ENCODE assay signal across 23 cellular contexts in genomic region chr15:72047020-72047419, GRCh38.
DNase-seq lines count a peak whose midpoint lies in the region; ATAC-seq and TF ChIP-seq lines count a peak whose summit lies in the region.
"Had no signal": no experiment of that assay in that cellular context is flagged by ENCODE, and none has a peak within 500 bp of the region (broad histone marks: within the 10 kb centered on the region; RNA-seq: fewer than 3 reads in every experiment).

No MANE protein-coding gene starts in this region.

- H4K20me1 ChIP-seq in Karpas-422 (ENCODE audit: insufficient read depth, low read depth, low read length) = no peaks in the 10 kb centered on the region; the same call in 1 of the 2 replicates

- no peak for TF ChIP-seq CTCF in brain microvascular endothelial cell (IDR thresholded peaks at IDR 0.05; ENCODE audit: low read depth, low read length, missing control alignments)
- TF ChIP-seq CTCF in right atrium auricular region (IDR thresholded peaks at IDR 0.05) = no peak
- no peak for TF ChIP-seq CTCF in mucosa of descending colon (IDR thresholded peaks at IDR 0.05)

- H3K4me1 ChIP-seq in Karpas-422 (ENCODE audit: low read length) = peaks cover 50% of the 10 kb centered on the region
- H3K4me1 ChIP-seq in right atrium auricular region = peaks cover 0 to 11% of the 10 kb centered on the region in 2 donors
- no peaks in the 10 kb centered on the region for H3K4me1 ChIP-seq in mucosa of descending colon (ENCODE audit: low read depth)

- H3K4me3 ChIP-seq in Karpas-422 (ENCODE audit: low read length) (no peak overlapping the region), brain microvascular endothelial cell (ENCODE audit: low read depth, low read length) (no peak overlapping the region), right atrium auricular region (no peak overlapping the region), mucosa of descending colon (no peak overlapping the region)
- H3K4me3 ChIP-seq: esophagus muscularis mucosa, upper lobe of left lung had no signal

- H3K9me3 Mint-ChIP-seq in activated T-cell treated with anti-CD3 and anti-CD28 coated beads, Interleukin-2, amount 50 U/mL, for 4 hours = no peaks in the 10 kb centered on the region
- H3K9me3 Mint-ChIP-seq: effector memory CD8-positive, alpha-beta T cell; memory B cell; naive B cell had no signal

- H3K9me3 ChIP-seq in Karpas-422 (ENCODE audit: low read length) = no peaks in the 10 kb centered on the region
- no peaks in the 10 kb centered on the region for H3K9me3 ChIP-seq in right atrium auricular region
- H3K9me3 ChIP-seq in mucosa of descending colon = no peaks in the 10 kb centered on the region
- H3K9me3 ChIP-seq: esophagus muscularis mucosa, upper lobe of left lung had no signal

- DNase-seq in AG08395 (ENCODE audit: low spot score) (peak; percentile 34), Karpas-422 (no peak), brain microvascular endothelial cell (peak; percentile 10), iris pigment epithelial cell (ENCODE audit: low read depth) (peak; percentile 39), right atrium auricular region (ENCODE audit: low spot score) (no peak), OCI-M2 (lab: John Stamatoyannopoulos, UW; ENCODE audit: unreplicated experiment) (no peak), mucosa of descending colon (no peak)
- DNase-seq in activated T-cell treated with anti-CD3 and anti-CD28 coated beads, Interleukin-2, amount 50 U/mL, for 4 hours = no peak
- DNase-seq: activated CD4-positive, CD25-positive, alpha-beta regulatory T cell; activated CD8-positive, alpha-beta T cell treated with anti-CD3 and anti-CD28 coated beads, Interleukin-2, amount 10 ng/mL, durations not matched to agents 7 days and 5 days; C1 segment of cervical spinal cord; effector memory CD8-positive, alpha-beta T cell; MM.1S; naive B cell; NCI-H146; NCI-H526 treated with DMSO at 0.1 percent for 48 hours; stimulated activated CD8-positive, alpha-beta memory T cell treated with anti-CD3 and anti-CD28 coated beads, Interleukin-4, amount 100 ng/mL, for 48 hours; T-helper 9 cell; upper lobe of left lung had no signal

- no peaks in the 10 kb centered on the region for H3K27me3 Mint-ChIP-seq in activated T-cell treated with anti-CD3 and anti-CD28 coated beads, Interleukin-2, amount 50 U/mL, for 4 hours (ENCODE audit: low read depth)
- H3K27me3 Mint-ChIP-seq: effector memory CD8-positive, alpha-beta T cell; memory B cell; naive B cell had no signal

- no peak for ATAC-seq in mucosa of descending colon
- ATAC-seq in activated T-cell treated with anti-CD3 and anti-CD28 coated beads, Interleukin-2, amount 50 U/mL, for 4 hours = no peak
- ATAC-seq: activated CD8-positive, alpha-beta T cell treated with anti-CD3 and anti-CD28 coated beads, Interleukin-2, amount 10 ng/mL, durations not matched to agents 7 days and 5 days; effector memory CD8-positive, alpha-beta T cell; sciatic nerve had no signal

- in situ Hi-C loops in brain microvascular endothelial cell (cut with HindIII; ENCODE audit: low pct_ligation_motif_present, low sequenced_read_pairs) = no loop called here

- H3K27ac ChIP-seq in Karpas-422 (ENCODE audit: low read length) (peak overlapping the region; percentile 46), brain microvascular endothelial cell (no peak overlapping the region), right atrium auricular region (no peak overlapping the region)
- H3K27ac ChIP-seq: esophagus muscularis mucosa, RWPE1, upper lobe of left lung had no signal

- H3K9ac ChIP-seq in Karpas-422 (ENCODE audit: low read length) = no peak overlapping the region

- H3K9me2 ChIP-seq in Karpas-422 (replicated peaks; ENCODE audit: insufficient read depth, low read length) = no peaks in the 10 kb centered on the region

- H3K36me3 ChIP-seq in Karpas-422 (ENCODE audit: insufficient read depth, low read length) (peaks cover 31% of the 10 kb centered on the region), brain microvascular endothelial cell (replicated peaks) (no peaks in the 10 kb centered on the region), right atrium auricular region (peaks cover 9% of the 10 kb centered on the region), mucosa of descending colon (ENCODE audit: low read depth) (no peaks in the 10 kb centered on the region)

- H3K4me3 Mint-ChIP-seq in activated T-cell treated with anti-CD3 and anti-CD28 coated beads, Interleukin-2, amount 50 U/mL, for 4 hours = no peak overlapping the region
- H3K4me3 Mint-ChIP-seq: activated CD8-positive, alpha-beta T cell treated with anti-CD3 and anti-CD28 coated beads, Interleukin-2, amount 10 ng/mL, durations not matched to agents 7 days and 5 days; effector memory CD8-positive, alpha-beta T cell; memory B cell; naive B cell had no signal

- peaks cover 20% of the 10 kb centered on the region for H3K36me3 Mint-ChIP-seq in activated T-cell treated with anti-CD3 and anti-CD28 coated beads, Interleukin-2, amount 50 U/mL, for 4 hours (ENCODE audit: insufficient read depth)

- H3K4me1 Mint-ChIP-seq in activated T-cell treated with anti-CD3 and anti-CD28 coated beads, Interleukin-2, amount 50 U/mL, for 4 hours (ENCODE audit: low read depth) = peaks cover 3% of the 10 kb centered on the region

- H3K4me2 ChIP-seq in Karpas-422 (ENCODE audit: low read depth, low read length, poor library complexity, severe bottlenecking) = no peak overlapping the region

- H2AFZ ChIP-seq in Karpas-422 (ENCODE audit: low read length) = no peak overlapping the region

- intact Hi-C loops in mucosa of descending colon (cut with DNase I, micrococcal nuclease) = no loop called here

- H3K79me2 ChIP-seq in Karpas-422 (ENCODE audit: low read length) = peaks cover 95% of the 10 kb centered on the region

- no peaks in the 10 kb centered on the region for H3K27me3 ChIP-seq in Karpas-422 (ENCODE audit: low read length)
- no peaks in the 10 kb centered on the region for H3K27me3 ChIP-seq in brain microvascular endothelial cell (replicated peaks)
- no peaks in the 10 kb centered on the region for H3K27me3 ChIP-seq in right atrium auricular region
- H3K27me3 ChIP-seq: esophagus muscularis mucosa, upper lobe of left lung had no signal

Comparison
In these comparisons a context has a peak if more than half of its experiments do, and no peak if none do; other contexts are left out.
1. DNase-seq: peak in AG08395 (single experiment), brain microvascular endothelial cell (single experiment) and iris pigment epithelial cell (single experiment); none in Karpas-422 (single experiment), right atrium auricular region (single experiment), OCI-M2 (single experiment), mucosa of descending colon (0 of 3) and activated T-cell treated with anti-CD3 and anti-CD28 coated beads, Interleukin-2, amount 50 U/mL, for 4 hours (single experiment).